In genomic region chr1:203599875-203600781, GRCh38 we compare ENCODE assay signal across 22 cellular contexts. TPM values are rescaled to one million over a fixed set of nuclear protein-coding genes. Genes with fewer than 3 reads are reported as not detected.
DNase-seq lines count a peak whose midpoint lies in the region; ATAC-seq, FAIRE-seq and TF ChIP-seq lines count a peak whose summit lies in the region.
"Had no signal": no experiment of that assay in that cellular context is flagged by ENCODE, and none has a peak within 500 bp of the region (broad histone marks: within the 10 kb centered on the region; RNA-seq: fewer than 3 reads in every experiment).

No MANE protein-coding gene starts in this region.

- no peak for ATAC-seq in HepG2
- no peak for ATAC-seq in GM18870 (IDR thresholded peaks at IDR 0.05; ENCODE audit: unreplicated experiment)
- ATAC-seq: foreskin keratinocyte had no signal

- no peaks in the 10 kb centered on the region for H3K36me3 Mint-ChIP-seq in T-helper 1 cell treated with Interleukin-12 subunit alpha and Interleukin-12 subunit beta and Interleukin-4 antibody, amounts not matched to agents 30 μg/mL and 1 μg/mL, for 36 hours (ENCODE audit: low read depth)
- H3K36me3 Mint-ChIP-seq: WTC11 had no signal

- TF ChIP-seq CTCF in WERI-Rb-1 (IDR thresholded peaks at IDR 0.05; ENCODE audit: low read depth, low read length): no peak
- TF ChIP-seq CTCF in HepG2 (CRISPR knock-in tag; IDR thresholded peaks at IDR 0.05): no peak
- TF ChIP-seq CTCF in smooth muscle cell (IDR thresholded peaks at IDR 0.05; ENCODE audit: borderline replicate concordance, insufficient read depth, poor library complexity, severe bottlenecking): no peak
- TF ChIP-seq CTCF in Peyer's patch (IDR thresholded peaks at IDR 0.05): no peak

- 28% methylated on average over 5 of the region's 7 CpGs for WGBS in HepG2 (ENCODE audit: low lambda C conversion rate)
- 48% methylated on average over 7 of the region's 7 CpGs for WGBS in smooth muscle cell (ENCODE audit: low lambda C conversion rate)

- H3K27ac Mint-ChIP-seq in T-helper 1 cell treated with Interleukin-12 subunit alpha and Interleukin-12 subunit beta and Interleukin-4 antibody, amounts not matched to agents 30 μg/mL and 1 μg/mL, for 36 hours: peak overlapping the region; percentile 22
- H3K27ac Mint-ChIP-seq: activated T-helper 1 cell treated with anti-CD3 and anti-CD28 coated beads, Interleukin-12 subunit alpha, Interleukin-12 subunit beta, Interleukin-2, Interleukin-4 antibody, amounts not matched to agents 30 ng/mL and 10 ng/mL and 1 ng/mL, durations not matched to agents 14 hours and 24 hours and 36 hours; WTC11 had no signal

- no peak for DNase-seq in T-helper 1 cell
- peak; percentile 57 for DNase-seq in WERI-Rb-1
- no peak for DNase-seq in HepG2 (ENCODE audit: low spot score)
- DNase-seq in smooth muscle cell (lab: John Stamatoyannopoulos, UW; ENCODE audit: unreplicated experiment): no peak
- no peak for DNase-seq in NCI-H1105 treated with DMSO at 0.1 percent for 48 hours (lab: John Stamatoyannopoulos, UW)
- DNase-seq in Peyer's patch: no peak
- DNase-seq: 8988T; Caco-2; foreskin keratinocyte; midbrain; NCI-H2081; NCI-H510A; retina; stimulated activated CD4-positive, alpha-beta T cell treated with anti-CD3 and anti-CD28 coated beads, Interleukin-15, amount 100 ng/mL, for 24 hours; T-helper 2 cell; transverse colon had no signal

- intact Hi-C loops in HepG2 (cut with micrococcal nuclease; ENCODE audit: unreplicated experiment): no loop called here

- H3K4me3 ChIP-seq in WERI-Rb-1 (ENCODE audit: low read depth, low read length): no peak overlapping the region
- no peak overlapping the region for H3K4me3 ChIP-seq in HepG2 (replicated peaks in 1 of 3; ENCODE audit: insufficient read depth in 1 of 3, low read depth in 2 of 3, low read length in 3 of 3)
- no peak overlapping the region for H3K4me3 ChIP-seq in smooth muscle cell
- no peak overlapping the region for H3K4me3 ChIP-seq in Peyer's patch
- H3K4me3 ChIP-seq: transverse colon had no signal

- H3K27ac ChIP-seq in WERI-Rb-1: peak overlapping the region; percentile 77
- no peak overlapping the region for H3K27ac ChIP-seq in HepG2 (ENCODE audit: extremely low read length, insufficient read depth, low read length)
- peak overlapping the region; percentile 87 for H3K27ac ChIP-seq in smooth muscle cell (ENCODE audit: low read depth)
- H3K27ac ChIP-seq in Peyer's patch: no peak overlapping the region
- H3K27ac ChIP-seq: foreskin keratinocyte, KMS-11, transverse colon had no signal

- H3K9ac ChIP-seq in HepG2 (ENCODE audit: insufficient read depth, low read depth, low read length): no peak overlapping the region
- H3K9ac ChIP-seq in smooth muscle cell (ENCODE audit: low read depth): no peak overlapping the region
- H3K9ac ChIP-seq: KMS-11 had no signal

- H4K20me1 ChIP-seq in HepG2 (ENCODE audit: insufficient read depth, low read length) (no peaks in the 10 kb centered on the region), smooth muscle cell (ENCODE audit: low read depth) (no peaks in the 10 kb centered on the region)

- H3K36me3 ChIP-seq in WERI-Rb-1: no peaks in the 10 kb centered on the region
- no peaks in the 10 kb centered on the region for H3K36me3 ChIP-seq in HepG2 (replicated peaks in 1 of 2; ENCODE audit: control insufficient read depth in 1 of 2, insufficient read depth in 2 of 2, low read length in 2 of 2)
- H3K36me3 ChIP-seq in smooth muscle cell (ENCODE audit: low read depth): no peaks in the 10 kb centered on the region
- H3K36me3 ChIP-seq in Peyer's patch: no peaks in the 10 kb centered on the region
- H3K36me3 ChIP-seq: transverse colon had no signal

- H3K9me3 ChIP-seq in WERI-Rb-1 (ENCODE audit: severe bottlenecking) (no peaks in the 10 kb centered on the region), HepG2 (ENCODE audit: low read length) (no peaks in the 10 kb centered on the region), smooth muscle cell (replicated peaks; ENCODE audit: low read depth) (no peaks in the 10 kb centered on the region), Peyer's patch (no peaks in the 10 kb centered on the region)
- H3K9me3 ChIP-seq: Caco-2, transverse colon had no signal

- H2AFZ ChIP-seq in HepG2 (ENCODE audit: low read length) (no peak overlapping the region), smooth muscle cell (ENCODE audit: low read depth) (peak overlapping the region; percentile 23)

- TF ChIP-seq POLR2A in HepG2 (IDR thresholded peaks at IDR 0.05; ENCODE audit: insufficient read depth in 1 of 2, low read depth in 2 of 2, low read length in 2 of 2) (no peak), Peyer's patch (IDR thresholded peaks at IDR 0.05) (no peak)

- H3K4me3 Mint-ChIP-seq in T-helper 1 cell treated with Interleukin-12 subunit alpha and Interleukin-12 subunit beta and Interleukin-4 antibody, amounts not matched to agents 30 μg/mL and 1 μg/mL, for 36 hours: no peak overlapping the region
- H3K4me3 Mint-ChIP-seq: activated T-helper 1 cell treated with anti-CD3 and anti-CD28 coated beads, Interleukin-12 subunit alpha, Interleukin-12 subunit beta, Interleukin-2, Interleukin-4 antibody, amounts not matched to agents 30 ng/mL and 10 ng/mL and 1 ng/mL, durations not matched to agents 14 hours and 24 hours and 36 hours; WTC11 had no signal

- peaks cover 8% of the 10 kb centered on the region for H3K9me3 Mint-ChIP-seq in T-helper 1 cell treated with Interleukin-12 subunit alpha and Interleukin-12 subunit beta and Interleukin-4 antibody, amounts not matched to agents 30 μg/mL and 1 μg/mL, for 36 hours
- H3K9me3 Mint-ChIP-seq: WTC11 had no signal

- TF ChIP-seq EP300 in HepG2 (IDR thresholded peaks at IDR 0.05; ENCODE audit: low read depth in 2 of 2, low read length in 2 of 2) (no peak), HepG2 (CRISPR knock-in tag; IDR thresholded peaks at IDR 0.05; ENCODE audit: borderline replicate concordance) (no peak)

- H3K4me2 ChIP-seq in HepG2 (ENCODE audit: low read depth, low read length) (no peak overlapping the region), smooth muscle cell (peak overlapping the region; percentile 40)
- H3K4me2 ChIP-seq: KMS-11 had no signal

- no peak for FAIRE-seq in HepG2 (lab: Jason Lieb, UNC)
- FAIRE-seq: bronchial epithelial cell had no signal

- H3K79me2 ChIP-seq in HepG2 (ENCODE audit: insufficient read depth, low read length) (no peaks in the 10 kb centered on the region), smooth muscle cell (ENCODE audit: low read depth) (no peaks in the 10 kb centered on the region)

- no TSS peak for BruUV-seq in HepG2 (replicated peaks; lab: Mats Ljungman, UMichigan)

- TF ChIP-seq RAD21 in HepG2 (CRISPR knock-in tag; IDR thresholded peaks at IDR 0.05): no peak

- CTCF ChIA-PET in HepG2 (lab: Yijun Ruan, JAX; ENCODE audit: low intra/inter-chr PET ratio, low total read pairs): no interaction called here

- peaks cover 33% of the 10 kb centered on the region for H3F3A ChIP-seq in smooth muscle cell (ENCODE audit: low read depth)

- H3K4me1 Mint-ChIP-seq in T-helper 1 cell treated with Interleukin-12 subunit alpha and Interleukin-12 subunit beta and Interleukin-4 antibody, amounts not matched to agents 30 μg/mL and 1 μg/mL, for 36 hours (ENCODE audit: low read depth): peaks cover 36% of the 10 kb centered on the region

- H3K4me1 ChIP-seq in HepG2 (ENCODE audit: insufficient read depth, low read length): no peaks in the 10 kb centered on the region
- H3K4me1 ChIP-seq in smooth muscle cell (ENCODE audit: low read depth): peaks cover 40% of the 10 kb centered on the region
- no peaks in the 10 kb centered on the region for H3K4me1 ChIP-seq in Peyer's patch
- H3K4me1 ChIP-seq: Caco-2 had no signal

- POLR2A ChIA-PET in HepG2 (lab: Yijun Ruan, JAX): no interaction called here

- no peaks in the 10 kb centered on the region for H3K27me3 Mint-ChIP-seq in T-helper 1 cell treated with Interleukin-12 subunit alpha and Interleukin-12 subunit beta and Interleukin-4 antibody, amounts not matched to agents 30 μg/mL and 1 μg/mL, for 36 hours (ENCODE audit: low read depth)

- H3K27me3 ChIP-seq in WERI-Rb-1 (ENCODE audit: insufficient read depth, low read depth, severe bottlenecking): no peaks in the 10 kb centered on the region
- no peaks in the 10 kb centered on the region; a peak in 1 of 5 replicates for H3K27me3 ChIP-seq in HepG2 (ENCODE audit: control insufficient read depth in 1 of 2, insufficient read depth in 2 of 2, low read length in 2 of 2)
- no peaks in the 10 kb centered on the region for H3K27me3 ChIP-seq in smooth muscle cell (ENCODE audit: low read depth)
- no peaks in the 10 kb centered on the region for H3K27me3 ChIP-seq in Peyer's patch
- H3K27me3 ChIP-seq: transverse colon had no signal

- in situ Hi-C loops in HepG2 (cut with HindIII; ENCODE audit: extremely low pct_ligation_motif_present, low pct_unique_long_range_greater_than_20kb): loop anchor here (5.0 kb wide), 1 partner anchor 102 kb away; no protein-coding TSS in a partner anchor

RNA-seq across cellular contexts. Expression of gene ATP2B4, which starts 26.5 kb away (rescaled TPM):
- total RNA-seq in HepG2 (2016; rRNA removed; fragmentation: Illumina TruSeq; extraction: Trizol) (6.2 and 12.4 TPM in 2 replicates), smooth muscle cell (104 and 113 TPM in 2 replicates), Peyer's patch (10 to 100 TPM; 36.3 to 78.4 (median 59.7) TPM)
- total RNA-seq in HepG2 (2016; cell fraction: cytosol; rRNA removed; fragmentation: Illumina TruSeq; extraction: Trizol; ENCODE audit: low read depth): 1.7 TPM in 2 replicates
- 6.9 and 11.1 TPM in 2 replicates for total RNA-seq in HepG2 (2016; cell fraction: insoluble cytoplasmic fraction; rRNA removed; fragmentation: Illumina TruSeq; extraction: Trizol)
- 3.0 and 3.9 TPM in 2 replicates for total RNA-seq in HepG2 (2016; cell fraction: membrane; rRNA removed; fragmentation: Illumina TruSeq; extraction: Trizol)
- total RNA-seq in HepG2 (2016; cell fraction: nucleus; rRNA removed; fragmentation: Illumina TruSeq; extraction: Trizol): 19.3 and 20.7 TPM in 2 replicates
- polyA plus RNA-seq in HepG2 (2011; rRNA removed) (9.0 and 9.9 TPM in 2 replicates), smooth muscle cell (31.1 and 49.3 TPM in 2 replicates)
- 5.2 and 7.5 TPM in 2 replicates for polyA plus RNA-seq in HepG2 (2011; cell fraction: cytosol; rRNA removed)
- 12.2 and 12.9 TPM in 2 replicates for polyA plus RNA-seq in HepG2 (2011; cell fraction: nucleus; rRNA removed)
- 6.8 and 9.0 TPM in 2 replicates for polyA plus RNA-seq in HepG2 (2012)
- polyA plus RNA-seq in HepG2 (2016; cell fraction: cytosol; fragmentation: Illumina TruSeq; extraction: Trizol; ENCODE audit: low read depth): 0.69 and 0.76 TPM in 2 replicates
- 3.5 and 4.1 TPM in 2 replicates for polyA plus RNA-seq in HepG2 (2016; cell fraction: insoluble cytoplasmic fraction; fragmentation: Illumina TruSeq; extraction: Trizol; ENCODE audit: low read depth)
- 1.8 and 2.0 TPM in 2 replicates for polyA plus RNA-seq in HepG2 (2016; cell fraction: membrane; fragmentation: Illumina TruSeq; extraction: Trizol; ENCODE audit: low read depth)
- 17.9 and 18.5 TPM in 2 replicates for polyA plus RNA-seq in HepG2 (2016; cell fraction: nucleus; fragmentation: Illumina TruSeq; extraction: Trizol; ENCODE audit: insufficient read depth, low read depth)
- polyA minus RNA-seq in HepG2 (2011; rRNA and poly(A)+ RNA removed; ENCODE audit: low replicate concordance): 32.7 and 131 TPM in 2 replicates
- 14.0 and 16.7 TPM in 2 replicates for polyA minus RNA-seq in HepG2 (2011; cell fraction: cytosol; rRNA and poly(A)+ RNA removed)
- 14.4 and 22.9 TPM in 2 replicates for polyA minus RNA-seq in HepG2 (2011; cell fraction: nucleus; rRNA and poly(A)+ RNA removed)

Comparison
In these comparisons a context has a peak if more than half of its experiments do, and no peak if none do; other contexts are left out.
1. H3K27ac ChIP-seq: peak in WERI-Rb-1 (single experiment) and smooth muscle cell (single experiment); none in HepG2 (single experiment) and Peyer's patch (0 of 4).